Comparison of ENCODE assay signal across 17 cellular contexts in genomic region chr10:69710008-69710905, GRCh38.
"Had no signal": no experiment of that assay in that cellular context is flagged by ENCODE, and none has a peak within 500 bp of the region (broad histone marks: within the 10 kb centered on the region; RNA-seq: fewer than 3 reads in every experiment).

No MANE protein-coding gene starts in this region.

- H3K4me3 Mint-ChIP-seq: activated CD4-positive, alpha-beta memory T cell treated with anti-CD3 and anti-CD28 coated beads, Interleukin-2, amount 10 ng/mL, durations not matched to agents 7 days and 5 days; activated CD4-positive, alpha-beta T cell treated with anti-CD3 and anti-CD28 coated beads for 36 hours; activated T-cell treated with anti-CD3 and anti-CD28 coated beads, Interleukin-2, amount 50 U/mL, for 72 hours; natural killer cell had no signal

- H3K4me1 Mint-ChIP-seq: activated CD4-positive, alpha-beta memory T cell treated with anti-CD3 and anti-CD28 coated beads, Interleukin-2, amount 10 ng/mL, durations not matched to agents 7 days and 5 days; activated CD4-positive, alpha-beta T cell treated with anti-CD3 and anti-CD28 coated beads for 36 hours; natural killer cell had no signal

- H3K36me3 Mint-ChIP-seq: activated naive CD4-positive, alpha-beta T cell treated with anti-CD3 and anti-CD28 coated beads, Interleukin-2, amount 50 U/mL, for 72 hours; natural killer cell had no signal

- ATAC-seq: activated CD4-positive, alpha-beta T cell treated with anti-CD3 and anti-CD28 coated beads for 36 hours; activated naive CD4-positive, alpha-beta T cell treated with anti-CD3 and anti-CD28 coated beads, Interleukin-2, amount 50 U/mL, for 72 hours; activated T-cell treated with anti-CD3 and anti-CD28 coated beads, Interleukin-2, amount 50 U/mL, for 72 hours; esophagus mucosa; natural killer cell had no signal

- H3K4me1 ChIP-seq: colonic mucosa, left ventricle myocardium inferior had no signal

- H3K27ac Mint-ChIP-seq: activated CD4-positive, alpha-beta memory T cell treated with anti-CD3 and anti-CD28 coated beads, Interleukin-2, amount 10 ng/mL, durations not matched to agents 7 days and 5 days; activated CD4-positive, alpha-beta T cell treated with anti-CD3 and anti-CD28 coated beads for 36 hours; activated naive CD4-positive, alpha-beta T cell treated with anti-CD3 and anti-CD28 coated beads, Interleukin-2, amount 50 U/mL, for 72 hours; activated T-cell treated with anti-CD3 and anti-CD28 coated beads, Interleukin-2, amount 50 U/mL, for 72 hours; natural killer cell had no signal

- H3K27ac ChIP-seq: colonic mucosa, left ventricle myocardium inferior, SK-N-MC, tibial artery, VCaP had no signal

- DNase-seq: activated CD4-positive, alpha-beta memory T cell treated with anti-CD3 and anti-CD28 coated beads, Interleukin-2, amount 10 ng/mL, durations not matched to agents 7 days and 5 days; activated CD4-positive, alpha-beta T cell treated with anti-CD3 and anti-CD28 coated beads for 36 hours; activated gamma-delta T cell; activated T-cell treated with anti-CD3 and anti-CD28 coated beads, Interleukin-2, amount 50 U/mL, for 72 hours; central memory CD4-positive, alpha-beta T cell; colonic mucosa; kidney; left ventricle myocardium inferior; natural killer cell; stimulated activated CD4-positive, alpha-beta T cell treated with anti-CD3 and anti-CD28 coated beads, Interleukin-2, amount 100 ng/mL, for 48 hours; stimulated activated naive CD4-positive, alpha-beta T cell; T-helper 1 cell; tibial artery had no signal

- H3K4me3 ChIP-seq: colonic mucosa, left ventricle myocardium inferior, SK-N-MC, tibial artery had no signal

- H3K9me3 Mint-ChIP-seq: activated CD4-positive, alpha-beta memory T cell treated with anti-CD3 and anti-CD28 coated beads, Interleukin-2, amount 10 ng/mL, durations not matched to agents 7 days and 5 days; activated naive CD4-positive, alpha-beta T cell treated with anti-CD3 and anti-CD28 coated beads, Interleukin-2, amount 50 U/mL, for 72 hours; activated T-cell treated with anti-CD3 and anti-CD28 coated beads, Interleukin-2, amount 50 U/mL, for 72 hours; natural killer cell had no signal

- H3K36me3 ChIP-seq: colonic mucosa, left ventricle myocardium inferior, tibial artery had no signal

- H3K27me3 ChIP-seq: colonic mucosa, tibial artery had no signal

- H3K9me3 ChIP-seq: colonic mucosa had no signal
